In genomic region chr10:97445722-97446639, GRCh38 we compare ENCODE assay signal across 1 cellular context.
TF ChIP-seq lines count a peak whose summit lies in the region.

EXOSC1 (minus strand) TSS chr10:97446006; CDS start chr10:97445985, 21 bp downstream.
ZDHHC16 (plus strand) TSS chr10:97446175; CDS start chr10:97451676, 5,501 bp downstream.

TF ChIP-seq in HepG2, 621 proteins besides CTCF, POLR2A, EP300 and RAD21 (continued from another document and continues in another):
- TF ChIP-seq LBX2 (CRISPR knock-in tag; IDR thresholded peaks at IDR 0.05; ENCODE audit: borderline replicate concordance) (no peak), REXO4 (CRISPR knock-in tag; IDR thresholded peaks at IDR 0.05; ENCODE audit: borderline replicate concordance) (no peak), HNRNPK (IDR thresholded peaks at IDR 0.05; ENCODE audit: low read depth, low read length, poor library complexity, severe bottlenecking) (no peak), ZNF362 (CRISPR knock-in tag; IDR thresholded peaks at IDR 0.05; ENCODE audit: borderline replicate concordance) (no peak), RORA (CRISPR knock-in tag; IDR thresholded peaks at IDR 0.05) (no peak), ZNF121 (CRISPR knock-in tag; IDR thresholded peaks at IDR 0.05) (0 out of 2 replicates have a peak, but pooled peaks have one; percentile 40), ZNF407 (CRISPR knock-in tag; IDR thresholded peaks at IDR 0.05; ENCODE audit: not compliant biosample characterization) (no peak), MTERF4 (CRISPR knock-in tag; IDR thresholded peaks at IDR 0.05) (no peak), XBP1 (CRISPR knock-in tag; IDR thresholded peaks at IDR 0.05) (peak; percentile 88; the same call in 1 of the 2 replicates), AKNA (CRISPR knock-in tag; IDR thresholded peaks at IDR 0.05; ENCODE audit: borderline replicate concordance) (no peak), SRF (IDR thresholded peaks at IDR 0.05; ENCODE audit: low read depth, low read length) (no peak), RBAK (CRISPR knock-in tag; IDR thresholded peaks at IDR 0.05) (no peak), ZNF264 (CRISPR knock-in tag; IDR thresholded peaks at IDR 0.05) (0 out of 2 replicates have a peak, but pooled peaks have one; percentile 50), CENPX (CRISPR knock-in tag; IDR thresholded peaks at IDR 0.05) (no peak), ZNF343 (CRISPR knock-in tag; IDR thresholded peaks at IDR 0.05) (no peak), ZBTB49 (CRISPR knock-in tag; IDR thresholded peaks at IDR 0.05; ENCODE audit: borderline replicate concordance) (no peak), SRSF9 (IDR thresholded peaks at IDR 0.05; ENCODE audit: borderline replicate concordance, insufficient read depth, low read depth, low read length, poor library complexity, severe bottlenecking) (no peak), ZNF138 (CRISPR knock-in tag; IDR thresholded peaks at IDR 0.05; ENCODE audit: low read depth) (no peak), SYNCRIP (IDR thresholded peaks at IDR 0.05; ENCODE audit: insufficient read depth, low read depth, low read length) (no peak), SKI (IDR thresholded peaks at IDR 0.05; ENCODE audit: partially characterized antibody) (no peak), REL (CRISPR knock-in tag; conservative IDR thresholded peaks at IDR 0.05) (0 out of 2 replicates have a peak, but pooled peaks have one; percentile 6), ATAD3A (CRISPR knock-in tag; IDR thresholded peaks at IDR 0.05) (no peak), SATB2 (CRISPR knock-in tag; IDR thresholded peaks at IDR 0.05) (no peak; the same call in 1 of the 2 replicates), GATAD1 (CRISPR knock-in tag; IDR thresholded peaks at IDR 0.05) (peak; percentile 95), RAD51 (IDR thresholded peaks at IDR 0.05; ENCODE audit: borderline replicate concordance) (peak; percentile 12; the same call in 1 of the 2 replicates), ZFP82 (CRISPR knock-in tag; IDR thresholded peaks at IDR 0.05; ENCODE audit: borderline replicate concordance) (no peak), ZHX1 (CRISPR knock-in tag; IDR thresholded peaks at IDR 0.05; ENCODE audit: low read depth) (0 out of 2 replicates have a peak, but pooled peaks have one; percentile 17), ZNF703 (CRISPR knock-in tag; IDR thresholded peaks at IDR 0.05; ENCODE audit: borderline replicate concordance) (no peak), ZNF225 (CRISPR knock-in tag; IDR thresholded peaks at IDR 0.05) (no peak), MEIS1 (CRISPR knock-in tag; IDR thresholded peaks at IDR 0.05; ENCODE audit: borderline replicate concordance) (no peak), MXI1 (IDR thresholded peaks at IDR 0.05; ENCODE audit: borderline replicate concordance, low read depth, low read length) (peak; percentile 95; the same call in 1 of the 3 replicates), SIN3A (IDR thresholded peaks at IDR 0.05; ENCODE audit: borderline replicate concordance, low read depth, low read length) (peak; percentile 65; the same call in 1 of the 2 replicates), ESRRA (CRISPR knock-in tag; IDR thresholded peaks at IDR 0.05; ENCODE audit: low read depth) (no peak), GTF3A (CRISPR knock-in tag; conservative IDR thresholded peaks at IDR 0.05) (0 out of 2 replicates have a peak, but pooled peaks have one; percentile 42)
